In genomic region chr2:46982356-46983064, GRCh38 we compare ENCODE assay signal across 1 cellular context.
TF ChIP-seq lines count a peak whose summit lies in the region.

No MANE protein-coding gene starts in this region.

TF ChIP-seq in SK-N-SH treated with all-trans-retinoic acid at 6 μM for 48 hours, 23 proteins besides CTCF, POLR2A, EP300 and RAD21 (continued from another document):
- TF ChIP-seq, protein P1, sequence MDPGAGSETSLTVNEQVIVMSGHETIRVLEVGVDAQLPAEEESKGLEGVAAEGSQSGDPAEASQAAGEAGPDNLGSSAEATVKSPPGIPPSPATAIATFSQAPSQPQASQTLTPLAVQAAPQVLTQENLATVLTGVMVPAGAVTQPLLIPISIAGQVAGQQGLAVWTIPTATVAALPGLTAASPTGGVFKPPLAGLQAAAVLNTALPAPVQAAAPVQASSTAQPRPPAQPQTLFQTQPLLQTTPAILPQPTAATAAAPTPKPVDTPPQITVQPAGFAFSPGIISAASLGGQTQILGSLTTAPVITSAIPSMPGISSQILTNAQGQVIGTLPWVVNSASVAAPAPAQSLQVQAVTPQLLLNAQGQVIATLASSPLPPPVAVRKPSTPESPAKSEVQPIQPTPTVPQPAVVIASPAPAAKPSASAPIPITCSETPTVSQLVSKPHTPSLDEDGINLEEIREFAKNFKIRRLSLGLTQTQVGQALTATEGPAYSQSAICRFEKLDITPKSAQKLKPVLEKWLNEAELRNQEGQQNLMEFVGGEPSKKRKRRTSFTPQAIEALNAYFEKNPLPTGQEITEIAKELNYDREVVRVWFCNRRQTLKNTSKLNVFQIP (CRISPR knock-in tag; IDR thresholded peaks at IDR 0.05; ENCODE audit: borderline replicate concordance, low read depth) = no peak
- TF ChIP-seq TOX (CRISPR knock-in tag; IDR thresholded peaks at IDR 0.05; ENCODE audit: borderline replicate concordance) (no peak), ISL1 (CRISPR knock-in tag; IDR thresholded peaks at IDR 0.05) (no peak), GLIS3 (CRISPR knock-in tag; IDR thresholded peaks at IDR 0.05) (no peak), ZC3H10 (CRISPR knock-in tag; IDR thresholded peaks at IDR 0.05) (no peak), RARB (CRISPR knock-in tag; IDR thresholded peaks at IDR 0.05) (no peak), BACH2 (CRISPR knock-in tag; IDR thresholded peaks at IDR 0.05; ENCODE audit: borderline replicate concordance) (no peak), ARNTL (CRISPR knock-in tag; IDR thresholded peaks at IDR 0.05; ENCODE audit: borderline replicate concordance, low read depth) (no peak), ESRRG (CRISPR knock-in tag; IDR thresholded peaks at IDR 0.05) (no peak), TCF4 (CRISPR knock-in tag; IDR thresholded peaks at IDR 0.05; ENCODE audit: borderline replicate concordance) (no peak), CSRNP3 (CRISPR knock-in tag; IDR thresholded peaks at IDR 0.05) (no peak), ZNF8 (CRISPR knock-in tag; IDR thresholded peaks at IDR 0.05) (no peak), CSDC2 (CRISPR knock-in tag; IDR thresholded peaks at IDR 0.05) (no peak), TSHZ2 (CRISPR knock-in tag; IDR thresholded peaks at IDR 0.05) (no peak)
